8 cellular contexts compared by ENCODE assay signal in the genomic region with DNA sequence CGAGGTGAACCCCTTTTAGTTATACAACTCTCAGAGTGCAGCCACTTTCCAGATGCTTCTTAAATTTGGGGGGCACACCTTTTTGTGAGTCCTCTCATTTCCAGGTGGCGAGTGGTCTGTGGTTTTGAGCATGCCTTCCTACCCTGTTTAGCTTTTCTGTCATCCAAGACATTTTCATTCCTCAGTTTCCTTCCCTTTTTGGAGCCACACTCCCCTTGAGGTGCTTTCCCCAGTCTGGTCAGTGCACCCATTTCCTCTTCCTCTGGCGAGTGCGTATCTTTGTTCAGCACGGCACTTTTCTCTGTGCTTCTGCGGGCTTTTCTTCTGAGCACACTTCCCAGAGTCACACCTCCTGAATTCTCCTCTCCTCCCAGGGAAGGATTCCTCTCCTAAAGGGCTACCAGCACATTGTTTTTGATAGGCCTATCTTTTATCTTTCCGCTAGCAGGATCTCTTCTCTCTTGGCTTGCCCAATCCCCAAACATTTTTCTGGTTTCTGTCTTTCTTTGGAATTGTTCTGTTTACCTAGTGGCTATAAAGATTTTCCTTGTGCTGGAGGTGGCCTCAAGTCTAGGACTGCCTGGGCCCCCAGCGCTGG. TPM values are rescaled to one million over a fixed set of nuclear protein-coding genes. Genes with fewer than 3 reads are reported as not detected.
A peak's percentile ranks its signal among the peaks of the same experiment; 100 is the strongest.
DNase-seq lines count a peak whose midpoint lies in the region; ATAC-seq, FAIRE-seq and TF ChIP-seq lines count a peak whose summit lies in the region.

No MANE protein-coding gene starts in this region.

- peak overlapping the region; percentile 80 for H3K27ac ChIP-seq in astrocyte (ENCODE audit: low read depth, low read length)

- H3K79me2 ChIP-seq in astrocyte (ENCODE audit: insufficient read depth, low read length): peaks cover 59% of the 10 kb centered on the region

- H3K4me1 ChIP-seq in astrocyte (ENCODE audit: insufficient read depth, low read length): peaks cover 21% of the 10 kb centered on the region

- H3K4me2 ChIP-seq in astrocyte (ENCODE audit: low read length): peak overlapping the region; percentile 98

- H3K9me3 Mint-ChIP-seq in astrocyte (ENCODE audit: unreplicated experiment): no peaks in the 10 kb centered on the region
- peaks cover 5% of the 10 kb centered on the region for H3K9me3 Mint-ChIP-seq in stimulated activated effector memory CD8-positive, alpha-beta T cell treated with anti-CD3 and anti-CD28 coated beads, Interleukin-12 subunit alpha, Interleukin-12 subunit beta, amount 100 ng/mL, for 72 hours

- H3K4me3 Mint-ChIP-seq in astrocyte (ENCODE audit: unreplicated experiment): peak overlapping the region; percentile 93
- H3K4me3 Mint-ChIP-seq in stimulated activated effector memory CD8-positive, alpha-beta T cell treated with anti-CD3 and anti-CD28 coated beads, Interleukin-12 subunit alpha, Interleukin-12 subunit beta, amount 100 ng/mL, for 72 hours: peak overlapping the region; percentile 92

- DNase-seq in OCI-M1 (lab: John Stamatoyannopoulos, UW) (peak; percentile 52), astrocyte (ENCODE audit: low read depth) (peak; percentile 33), islet precursor cell (peak; percentile 60), NCI-H146 (lab: John Stamatoyannopoulos, UW) (no peak), NCI-H1105 treated with DMSO at 0.1 percent for 48 hours (lab: John Stamatoyannopoulos, UW) (no peak)
- peak; percentile 5 to 67 for DNase-seq in stimulated activated effector memory CD8-positive, alpha-beta T cell treated with anti-CD3 and anti-CD28 coated beads, Interleukin-12 subunit alpha, Interleukin-12 subunit beta, amount 100 ng/mL, for 72 hours (ENCODE audit: low spot score in 2 of 2)

- H3K27me3 Mint-ChIP-seq in astrocyte (ENCODE audit: low read depth, unreplicated experiment): no peaks in the 10 kb centered on the region

- no peak for ATAC-seq in stimulated activated effector memory CD8-positive, alpha-beta T cell treated with anti-CD3 and anti-CD28 coated beads, Interleukin-12 subunit alpha, Interleukin-12 subunit beta, amount 100 ng/mL, for 72 hours
- ATAC-seq in GM18870 (IDR thresholded peaks at IDR 0.05; ENCODE audit: unreplicated experiment): no peak

- H3K4me1 Mint-ChIP-seq in astrocyte (ENCODE audit: low read depth, unreplicated experiment): peaks cover 25% of the 10 kb centered on the region
- H3K4me1 Mint-ChIP-seq in stimulated activated effector memory CD8-positive, alpha-beta T cell treated with anti-CD3 and anti-CD28 coated beads, Interleukin-12 subunit alpha, Interleukin-12 subunit beta, amount 100 ng/mL, for 72 hours: peaks cover 57% of the 10 kb centered on the region

- peak overlapping the region; percentile 45 for H3K4me3 ChIP-seq in GM12875 (ENCODE audit: low read depth, low read length)
- H3K4me3 ChIP-seq in astrocyte (ENCODE audit: insufficient read depth, low read depth, low read length): peak overlapping the region; percentile 72

- H3K27me3 ChIP-seq in astrocyte (ENCODE audit: insufficient read depth, low read length): no peaks in the 10 kb centered on the region

- no peak overlapping the region for H2AFZ ChIP-seq in astrocyte (ENCODE audit: low read depth, low read length)

- no peak for FAIRE-seq in astrocyte (lab: Jason Lieb, UNC)

- peaks cover 2% of the 10 kb centered on the region for H3K36me3 Mint-ChIP-seq in astrocyte (ENCODE audit: low read depth, unreplicated experiment)
- peaks cover 45% of the 10 kb centered on the region for H3K36me3 Mint-ChIP-seq in stimulated activated effector memory CD8-positive, alpha-beta T cell treated with anti-CD3 and anti-CD28 coated beads, Interleukin-12 subunit alpha, Interleukin-12 subunit beta, amount 100 ng/mL, for 72 hours

- peak overlapping the region; percentile 88 for H3K9ac ChIP-seq in astrocyte (ENCODE audit: low read length)

- H3K27ac Mint-ChIP-seq in astrocyte (ENCODE audit: unreplicated experiment): peak overlapping the region; percentile 97
- H3K27ac Mint-ChIP-seq in stimulated activated effector memory CD8-positive, alpha-beta T cell treated with anti-CD3 and anti-CD28 coated beads, Interleukin-12 subunit alpha, Interleukin-12 subunit beta, amount 100 ng/mL, for 72 hours: peak overlapping the region; percentile 96

- peaks cover 3% of the 10 kb centered on the region for H3K36me3 ChIP-seq in astrocyte (ENCODE audit: insufficient read depth, low read length)

- no peaks in the 10 kb centered on the region for H3K9me3 ChIP-seq in astrocyte (ENCODE audit: insufficient read depth, low read depth, low read length)

- H4K20me1 ChIP-seq in astrocyte (ENCODE audit: insufficient read depth, low read length): peaks cover 33% of the 10 kb centered on the region

- no peak for TF ChIP-seq CTCF in GM12875 (IDR thresholded peaks at IDR 0.05; ENCODE audit: borderline replicate concordance, insufficient read depth, low read depth, low read length)
- TF ChIP-seq CTCF in astrocyte (IDR thresholded peaks at IDR 0.05; ENCODE audit: insufficient read depth, low read depth, low read length): no peak

RNA-seq across cellular contexts. Expression of gene PHF20, which starts 1.4 kb away (rescaled TPM):
- total RNA-seq in astrocyte: 32.6 and 40.1 TPM in 2 replicates

RNA-seq across cellular contexts. Expression of gene RBM39, which starts 31.2 kb away (rescaled TPM):
- total RNA-seq in astrocyte: 204 and 208 TPM in 2 replicates

Comparison
In these comparisons a context has a peak if more than half of its experiments do, and no peak if none do; other contexts are left out.
1. DNase-seq: peak in OCI-M1 (single experiment), astrocyte (single experiment), islet precursor cell (single experiment) and stimulated activated effector memory CD8-positive, alpha-beta T cell treated with anti-CD3 and anti-CD28 coated beads, Interleukin-12 subunit alpha, Interleukin-12 subunit beta, amount 100 ng/mL, for 72 hours (2 of 2); none in NCI-H146 (single experiment) and NCI-H1105 treated with DMSO at 0.1 percent for 48 hours (single experiment).